ENCODE assay signal across 1 cellular context in the genomic region with DNA sequence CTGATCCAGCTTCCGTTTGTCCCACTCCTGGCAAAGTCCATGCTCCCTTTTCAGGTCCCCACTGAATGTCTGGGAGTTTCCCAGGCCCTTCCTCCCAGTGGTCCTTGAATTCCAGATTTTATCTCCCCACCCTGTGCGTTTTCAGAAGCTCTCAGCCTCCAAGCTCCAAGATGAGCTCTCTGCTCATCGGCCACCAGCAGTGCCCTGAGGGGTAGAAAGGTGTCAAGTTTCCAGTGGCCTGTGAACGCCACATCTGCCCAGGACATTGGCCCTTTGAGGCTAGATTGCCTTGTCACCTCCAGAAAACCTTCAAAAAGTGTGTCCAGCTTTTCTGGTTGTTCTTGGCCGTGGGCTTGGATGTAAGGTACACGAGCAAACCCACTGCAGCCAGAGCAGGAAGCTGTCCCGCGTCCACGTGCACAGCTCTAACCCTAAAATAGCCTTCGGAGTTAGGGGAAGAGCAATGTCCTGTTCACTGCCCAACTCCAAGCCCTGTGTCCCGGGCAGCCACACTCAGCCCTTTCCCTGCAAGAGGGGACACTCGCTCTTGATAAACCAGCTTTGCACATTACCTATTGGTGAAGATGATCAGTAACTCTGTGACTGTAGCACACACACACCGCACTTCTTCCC.
TF ChIP-seq lines count a peak whose summit lies in the region.

No MANE protein-coding gene starts in this region.

TF ChIP-seq in HepG2, 621 proteins besides CTCF, POLR2A, EP300 and RAD21:
- TF ChIP-seq, protein P1, sequence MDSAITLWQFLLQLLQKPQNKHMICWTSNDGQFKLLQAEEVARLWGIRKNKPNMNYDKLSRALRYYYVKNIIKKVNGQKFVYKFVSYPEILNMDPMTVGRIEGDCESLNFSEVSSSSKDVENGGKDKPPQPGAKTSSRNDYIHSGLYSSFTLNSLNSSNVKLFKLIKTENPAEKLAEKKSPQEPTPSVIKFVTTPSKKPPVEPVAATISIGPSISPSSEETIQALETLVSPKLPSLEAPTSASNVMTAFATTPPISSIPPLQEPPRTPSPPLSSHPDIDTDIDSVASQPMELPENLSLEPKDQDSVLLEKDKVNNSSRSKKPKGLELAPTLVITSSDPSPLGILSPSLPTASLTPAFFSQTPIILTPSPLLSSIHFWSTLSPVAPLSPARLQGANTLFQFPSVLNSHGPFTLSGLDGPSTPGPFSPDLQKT (CRISPR knock-in tag; IDR thresholded peaks at IDR 0.05; ENCODE audit: borderline replicate concordance): no peak
- TF ChIP-seq IKZF1 (IDR thresholded peaks at IDR 0.05) (no peak), ZNF660 (CRISPR knock-in tag; IDR thresholded peaks at IDR 0.05; ENCODE audit: borderline replicate concordance, low read depth) (no peak), ARNT2 (CRISPR knock-in tag; IDR thresholded peaks at IDR 0.05; ENCODE audit: low read depth) (no peak), ZNF382 (CRISPR knock-in tag; IDR thresholded peaks at IDR 0.05; ENCODE audit: borderline replicate concordance) (no peak), EHMT2 (IDR thresholded peaks at IDR 0.05; ENCODE audit: borderline replicate concordance, low read depth, low read length) (no peak), YEATS4 (CRISPR knock-in tag; IDR thresholded peaks at IDR 0.05; ENCODE audit: borderline replicate concordance) (no peak)
- TF ChIP-seq, protein P2, sequence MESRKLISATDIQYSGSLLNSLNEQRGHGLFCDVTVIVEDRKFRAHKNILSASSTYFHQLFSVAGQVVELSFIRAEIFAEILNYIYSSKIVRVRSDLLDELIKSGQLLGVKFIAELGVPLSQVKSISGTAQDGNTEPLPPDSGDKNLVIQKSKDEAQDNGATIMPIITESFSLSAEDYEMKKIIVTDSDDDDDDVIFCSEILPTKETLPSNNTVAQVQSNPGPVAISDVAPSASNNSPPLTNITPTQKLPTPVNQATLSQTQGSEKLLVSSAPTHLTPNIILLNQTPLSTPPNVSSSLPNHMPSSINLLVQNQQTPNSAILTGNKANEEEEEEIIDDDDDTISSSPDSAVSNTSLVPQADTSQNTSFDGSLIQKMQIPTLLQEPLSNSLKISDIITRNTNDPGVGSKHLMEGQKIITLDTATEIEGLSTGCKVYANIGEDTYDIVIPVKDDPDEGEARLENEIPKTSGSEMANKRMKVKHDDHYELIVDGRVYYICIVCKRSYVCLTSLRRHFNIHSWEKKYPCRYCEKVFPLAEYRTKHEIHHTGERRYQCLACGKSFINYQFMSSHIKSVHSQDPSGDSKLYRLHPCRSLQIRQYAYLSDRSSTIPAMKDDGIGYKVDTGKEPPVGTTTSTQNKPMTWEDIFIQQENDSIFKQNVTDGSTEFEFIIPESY (CRISPR knock-in tag; IDR thresholded peaks at IDR 0.05): no peak
- TF ChIP-seq, protein P3, sequence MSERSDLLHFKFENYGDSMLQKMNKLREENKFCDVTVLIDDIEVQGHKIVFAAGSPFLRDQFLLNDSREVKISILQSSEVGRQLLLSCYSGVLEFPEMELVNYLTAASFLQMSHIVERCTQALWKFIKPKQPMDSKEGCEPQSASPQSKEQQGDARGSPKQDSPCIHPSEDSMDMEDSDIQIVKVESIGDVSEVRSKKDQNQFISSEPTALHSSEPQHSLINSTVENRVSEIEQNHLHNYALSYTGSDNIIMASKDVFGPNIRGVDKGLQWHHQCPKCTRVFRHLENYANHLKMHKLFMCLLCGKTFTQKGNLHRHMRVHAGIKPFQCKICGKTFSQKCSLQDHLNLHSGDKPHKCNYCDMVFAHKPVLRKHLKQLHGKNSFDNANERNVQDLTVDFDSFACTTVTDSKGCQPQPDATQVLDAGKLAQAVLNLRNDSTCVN (CRISPR knock-in tag; IDR thresholded peaks at IDR 0.05; ENCODE audit: borderline replicate concordance): no peak
